Comparison of ENCODE assay signal across 8 cellular contexts in genomic region chr12:16349132-16349463, GRCh38. TPM values are rescaled to one million over a fixed set of nuclear protein-coding genes. Genes with fewer than 3 reads are reported as not detected.
A peak's percentile ranks its signal among the peaks of the same experiment; 100 is the strongest.
DNase-seq lines count a peak whose midpoint lies in the region; ATAC-seq, FAIRE-seq and TF ChIP-seq lines count a peak whose summit lies in the region.

No MANE protein-coding gene starts in this region.

- H3K9me3 ChIP-seq in endothelial cell of umbilical vein (replicated peaks; ENCODE audit: control insufficient read depth, insufficient read depth, low read length) (no peaks in the 10 kb centered on the region), muscle layer of duodenum (ENCODE audit: control insufficient read depth in 1 of 2, low read length in 2 of 2) (no peaks in the 10 kb centered on the region), A673 (ENCODE audit: low read depth, low read length, poor library complexity, severe bottlenecking) (no peaks in the 10 kb centered on the region)

- peak overlapping the region; percentile 96 for H3K4me2 ChIP-seq in endothelial cell of umbilical vein (ENCODE audit: insufficient read depth, low read length)

- peak overlapping the region; percentile 47 for H2AFZ ChIP-seq in endothelial cell of umbilical vein (ENCODE audit: low read depth, low read length)

- dilution Hi-C loops in endothelial cell of umbilical vein (cut with MboI; ENCODE audit: extremely low pct_ligation_motif_present, low sequenced_read_pairs), result no loop called here

- ATAC-seq in GM19463 (IDR thresholded peaks at IDR 0.05; ENCODE audit: unreplicated experiment), result peak; percentile 35

- CTCF ChIA-PET in endothelial cell of umbilical vein (lab: Charles Lee), result no interaction called here
- CTCF ChIA-PET in A673 (lab: Charles Lee), result no interaction called here

- no peaks in the 10 kb centered on the region for H4K20me1 ChIP-seq in endothelial cell of umbilical vein (replicated peaks; ENCODE audit: control insufficient read depth, extremely low read depth, insufficient read depth, low read length)

- peak overlapping the region; percentile 97 for H3K4me3 ChIP-seq in NB4 (ENCODE audit: low read depth, low read length)
- peak overlapping the region in 2 of 3 experiments; percentile 86 to 95 for H3K4me3 ChIP-seq in endothelial cell of umbilical vein (replicated peaks in 1 of 3; ENCODE audit: insufficient read depth in 1 of 3, low read depth in 1 of 3, low read length in 3 of 3)
- H3K4me3 ChIP-seq in muscle layer of duodenum (ENCODE audit: low read depth in 1 of 2, low read length in 2 of 2), result peak overlapping the region in 1 of 2 donors; percentile 24
- H3K4me3 ChIP-seq in A673 (ENCODE audit: low read depth, low read length, poor library complexity, severe bottlenecking), result no peak overlapping the region

- peaks cover 64% of the 10 kb centered on the region for H3K79me2 ChIP-seq in endothelial cell of umbilical vein (ENCODE audit: control insufficient read depth, insufficient read depth, low read length)

- H3K36me3 ChIP-seq in endothelial cell of umbilical vein (ENCODE audit: control insufficient read depth in 2 of 2, extremely low read depth in 1 of 2, insufficient read depth in 2 of 2, low read length in 2 of 2), result no peaks in the 10 kb centered on the region
- H3K36me3 ChIP-seq in muscle layer of duodenum (ENCODE audit: control insufficient read depth in 1 of 2, insufficient read depth in 2 of 2, low read length in 2 of 2), result peaks cover 0 to 6% of the 10 kb centered on the region in 2 donors
- H3K36me3 ChIP-seq in A673 (ENCODE audit: insufficient read depth, low read length, poor library complexity, severe bottlenecking), result no peaks in the 10 kb centered on the region

- peaks cover 27% of the 10 kb centered on the region for H3K4me1 ChIP-seq in endothelial cell of umbilical vein (ENCODE audit: control insufficient read depth, extremely low read depth, insufficient read depth, low read length)
- peaks cover 0 to 3% of the 10 kb centered on the region in 2 donors for H3K4me1 ChIP-seq in muscle layer of duodenum (ENCODE audit: control insufficient read depth in 1 of 2, insufficient read depth in 2 of 2, low read length in 2 of 2)
- no peaks in the 10 kb centered on the region for H3K4me1 ChIP-seq in A673 (ENCODE audit: insufficient read depth, low read length, poor library complexity, severe bottlenecking)

- peak overlapping the region; percentile 70 for H3K27ac ChIP-seq in endothelial cell of umbilical vein (ENCODE audit: insufficient read depth, low read depth, low read length)
- H3K27ac ChIP-seq in muscle layer of duodenum (ENCODE audit: low read length), result peak overlapping the region; percentile 85
- H3K27ac ChIP-seq in A673 (ENCODE audit: low read depth, low read length, poor library complexity, severe bottlenecking), result no peak overlapping the region

- POLR2A ChIA-PET in endothelial cell of umbilical vein (lab: Charles Lee) (no interaction called here), A673 (lab: Charles Lee; ENCODE audit: low non-redundant PET) (no interaction called here)

- DNase-seq in NB4 (ENCODE audit: low read depth), result peak; percentile 90
- peak; percentile 36 for DNase-seq in endothelial cell of umbilical vein (ENCODE audit: low read depth, low spot score)
- no peak for DNase-seq in UCSD-AML1 (lab: John Stamatoyannopoulos, UW; ENCODE audit: unreplicated experiment)
- DNase-seq in activated CD4-positive, alpha-beta T cell treated with anti-CD3 and anti-CD28 coated beads, Interleukin-2, amount 50 U/mL, for 48 hours, result no peak
- no peak for DNase-seq in A673 (ENCODE audit: low spot score)
- DNase-seq in ecto neural progenitor cell (ENCODE audit: low spot score), result no peak

- H3K9me1 ChIP-seq in endothelial cell of umbilical vein (replicated peaks; ENCODE audit: control insufficient read depth, extremely low read depth, insufficient read depth, low read length), result no peaks in the 10 kb centered on the region

- no peaks in the 10 kb centered on the region for H3K27me3 ChIP-seq in endothelial cell of umbilical vein (ENCODE audit: control insufficient read depth in 2 of 2, insufficient read depth in 2 of 2, low read length in 2 of 2)
- no peaks in the 10 kb centered on the region for H3K27me3 ChIP-seq in muscle layer of duodenum (ENCODE audit: low read depth, low read length)
- H3K27me3 ChIP-seq in A673 (replicated peaks; ENCODE audit: insufficient read depth, low read depth, low read length, poor library complexity), result no peaks in the 10 kb centered on the region

- H3K9ac ChIP-seq in endothelial cell of umbilical vein (replicated peaks; ENCODE audit: extremely low read depth, insufficient read depth, low read length), result peak overlapping the region; percentile 93

- no peak for TF ChIP-seq CTCF in NB4 (IDR thresholded peaks at IDR 0.05; ENCODE audit: low read depth, low read length)
- no peak for TF ChIP-seq CTCF in endothelial cell of umbilical vein (IDR thresholded peaks at IDR 0.05; ENCODE audit: extremely low read depth in 1 of 2, insufficient read depth in 1 of 2, low read depth in 1 of 2, low read length in 2 of 2)
- no peak for TF ChIP-seq CTCF in A673 (conservative IDR thresholded peaks at IDR 0.05; ENCODE audit: low read depth, low read length)

- intact Hi-C loops in endothelial cell of umbilical vein (cut with micrococcal nuclease) (loop anchor here (2.0 to 10.0 kb wide), 3 partner anchors 366 to 464 kb away; partner anchors contain the start of genes DERA and STRAP), A673 (cut with micrococcal nuclease; ENCODE audit: unreplicated experiment) (no loop called here)

- TF ChIP-seq POLR2A in NB4 (IDR thresholded peaks at IDR 0.05; ENCODE audit: extremely low read depth, insufficient read length) (no peak), endothelial cell of umbilical vein (IDR thresholded peaks at IDR 0.05; ENCODE audit: low read depth, low read length) (no peak)

- BruUV-seq in endothelial cell of umbilical vein (replicated peaks; lab: Mats Ljungman, UMichigan) (no TSS peak), A673 (replicated peaks; lab: Mats Ljungman, UMichigan) (no TSS peak)

- FAIRE-seq in endothelial cell of umbilical vein (lab: Jason Lieb, UNC), result no peak

TF ChIP-seq in endothelial cell of umbilical vein, 7 proteins besides CTCF, POLR2A, EP300 and RAD21:
- TF ChIP-seq EZH2 (IDR thresholded peaks at IDR 0.05; ENCODE audit: borderline replicate concordance, low read depth, low read length, severe bottlenecking), result no peak
- no peak for TF ChIP-seq MAX (IDR thresholded peaks at IDR 0.05; ENCODE audit: insufficient read depth, insufficient read length)
- no peak for TF ChIP-seq JUN (IDR thresholded peaks at IDR 0.05; ENCODE audit: borderline replicate concordance, insufficient read depth, insufficient read length, low read depth)
- TF ChIP-seq FOS (IDR thresholded peaks at IDR 0.05; ENCODE audit: borderline replicate concordance, insufficient read depth, low read length), result no peak
- TF ChIP-seq GATA2 (IDR thresholded peaks at IDR 0.05; ENCODE audit: insufficient read depth, insufficient read length, low read depth, low read length), result no peak
TF ChIP-seq in endothelial cell of umbilical vein: peak in this region for 0.

RNA-seq across cellular contexts. Expression of gene MGST1, which starts 1.7 kb away (rescaled TPM):
- 170 and 173 TPM in 2 replicates for total RNA-seq in endothelial cell of umbilical vein
- 131 and 137 TPM in 2 replicates for polyA plus RNA-seq in endothelial cell of umbilical vein
- 206 and 213 TPM in 2 replicates for polyA plus RNA-seq in endothelial cell of umbilical vein (2011; cell fraction: cytosol; rRNA removed)
- polyA plus RNA-seq in endothelial cell of umbilical vein (2011; cell fraction: nucleus; rRNA removed), result 66.7 and 71.0 TPM in 2 replicates
- 273 and 341 TPM in 2 replicates for polyA plus RNA-seq in endothelial cell of umbilical vein (2012)
- polyA minus RNA-seq in endothelial cell of umbilical vein, result 142 and 147 TPM in 2 replicates
- polyA minus RNA-seq in endothelial cell of umbilical vein (2011; cell fraction: cytosol; rRNA and poly(A)+ RNA removed), result 60.4 TPM
- polyA minus RNA-seq in endothelial cell of umbilical vein (2011; cell fraction: nucleus; rRNA and poly(A)+ RNA removed), result 43.4 and 69.1 TPM in 2 replicates
- 28.5 and 30.0 TPM in 2 replicates for total RNA-seq in A673 (2021)

Comparison
In these comparisons a context has a peak if more than half of its experiments do, and no peak if none do; other contexts are left out.
1. DNase-seq: peak in NB4 (single experiment) and endothelial cell of umbilical vein (single experiment); none in UCSD-AML1 (single experiment), activated CD4-positive, alpha-beta T cell treated with anti-CD3 and anti-CD28 coated beads, Interleukin-2, amount 50 U/mL, for 48 hours (0 of 2), A673 (single experiment) and ecto neural progenitor cell (single experiment).